Comparison of ENCODE assay signal across 7 cellular contexts in genomic region chr1:54273837-54274192, GRCh38.
DNase-seq lines count a peak whose midpoint lies in the region; ATAC-seq and TF ChIP-seq lines count a peak whose summit lies in the region.

No MANE protein-coding gene starts in this region.

- peaks cover 8% of the 10 kb centered on the region for H3K36me3 Mint-ChIP-seq in brain
- H3K36me3 Mint-ChIP-seq in activated CD8-positive, alpha-beta T cell treated with anti-CD3 and anti-CD28 coated beads for 36 hours (ENCODE audit: low read depth), result peaks cover 4% of the 10 kb centered on the region
- peaks cover 10% of the 10 kb centered on the region for H3K36me3 Mint-ChIP-seq in CD4-positive, alpha-beta T cell (ENCODE audit: low read depth)

- H3K27ac Mint-ChIP-seq in brain, result peak overlapping the region; percentile 81 to 97 (median 93)
- H3K27ac Mint-ChIP-seq in activated CD8-positive, alpha-beta T cell treated with anti-CD3 and anti-CD28 coated beads for 36 hours, result no peak overlapping the region
- H3K27ac Mint-ChIP-seq in CD4-positive, alpha-beta T cell, result no peak overlapping the region

- H3K36me3 ChIP-seq in left lung (no peaks in the 10 kb centered on the region), testis (ENCODE audit: low read depth, missing control alignments) (no peaks in the 10 kb centered on the region)

- peaks cover 24 to 43% of the 10 kb centered on the region in 2 donors for H3K4me1 ChIP-seq in left lung
- peaks cover 77% of the 10 kb centered on the region for H3K4me1 ChIP-seq in testis

- H3K9me3 Mint-ChIP-seq in brain, result no peaks in the 10 kb centered on the region
- H3K9me3 Mint-ChIP-seq in activated CD8-positive, alpha-beta T cell treated with anti-CD3 and anti-CD28 coated beads for 36 hours, result no peaks in the 10 kb centered on the region
- H3K9me3 Mint-ChIP-seq in CD4-positive, alpha-beta T cell, result no peaks in the 10 kb centered on the region

- WGBS in testis, 2 donors, result 61% methylated on average over 4 of the region's 4 CpGs; no CpG with 5 or more reads in 1 of the 2 donors

- H3K9me3 ChIP-seq in left lung (no peaks in the 10 kb centered on the region), testis (no peaks in the 10 kb centered on the region)
- H3K9me3 ChIP-seq in CD4-positive, alpha-beta T cell (ENCODE audit: control insufficient read depth, low read length), result no peaks in the 10 kb centered on the region

- no peak for TF ChIP-seq POLR2A in testis (IDR thresholded peaks at IDR 0.05)

- CTCF ChIA-PET in activated CD8-positive, alpha-beta T cell treated with anti-CD3 and anti-CD28 coated beads for 36 hours (lab: Charles Lee), result interaction anchor here (1.0 kb wide), 1 partner anchor 216 kb away, joined by 3 read pairs; no protein-coding TSS in a partner anchor
- CTCF ChIA-PET in CD4-positive, alpha-beta T cell (lab: Charles Lee), result no interaction called here

- POLR2A ChIA-PET in activated CD8-positive, alpha-beta T cell treated with anti-CD3 and anti-CD28 coated beads for 36 hours (lab: Charles Lee), result interaction anchor here (1.3 kb wide), 1 partner anchor 213 kb away, joined by 4 read pairs; no protein-coding TSS in a partner anchor
- POLR2A ChIA-PET in CD4-positive, alpha-beta T cell (lab: Charles Lee), result no interaction called here

- peak overlapping the region; percentile 66 to 78 (median 73) for H3K4me3 Mint-ChIP-seq in brain
- H3K4me3 Mint-ChIP-seq in activated CD8-positive, alpha-beta T cell treated with anti-CD3 and anti-CD28 coated beads for 36 hours, result no peak overlapping the region
- no peak overlapping the region for H3K4me3 Mint-ChIP-seq in CD4-positive, alpha-beta T cell

- ATAC-seq in left lung, result peak; percentile 14
- no peak for ATAC-seq in activated CD8-positive, alpha-beta T cell treated with anti-CD3 and anti-CD28 coated beads for 36 hours
- ATAC-seq in CD4-positive, alpha-beta T cell (ENCODE audit: poor library complexity), result no peak

- no peak overlapping the region for H3K4me3 ChIP-seq in left lung
- no peak overlapping the region for H3K4me3 ChIP-seq in testis

- TF ChIP-seq CTCF in brain (conservative IDR thresholded peaks at IDR 0.05), result no peak
- TF ChIP-seq CTCF in left lung (IDR thresholded peaks at IDR 0.05), result no peak
- peak in 1 of 3 experiments; percentile 4 for TF ChIP-seq CTCF in testis (IDR thresholded peaks at IDR 0.05)
- no peak for TF ChIP-seq CTCF in activated CD8-positive, alpha-beta T cell treated with anti-CD3 and anti-CD28 coated beads for 36 hours (IDR thresholded peaks at IDR 0.05)
- no peak for TF ChIP-seq CTCF in CD4-positive, alpha-beta T cell (IDR thresholded peaks at IDR 0.05)

- peak; percentile 75 for DNase-seq in LHCN-M2 (ENCODE audit: low read depth)
- DNase-seq in left lung, result peak in 1 of 2 donors; percentile 60
- peak; percentile 73 for DNase-seq in testis
- no peak for DNase-seq in globus pallidus (ENCODE audit: low spot score)
- DNase-seq in activated CD8-positive, alpha-beta T cell treated with anti-CD3 and anti-CD28 coated beads for 36 hours, result no peak
- no peak for DNase-seq in CD4-positive, alpha-beta T cell

- H3K27me3 Mint-ChIP-seq in brain, result no peaks in the 10 kb centered on the region
- H3K27me3 Mint-ChIP-seq in activated CD8-positive, alpha-beta T cell treated with anti-CD3 and anti-CD28 coated beads for 36 hours, result no peaks in the 10 kb centered on the region
- no peaks in the 10 kb centered on the region for H3K27me3 Mint-ChIP-seq in CD4-positive, alpha-beta T cell

- peaks cover 83% of the 10 kb centered on the region for H3K4me1 Mint-ChIP-seq in brain
- peaks cover 44% of the 10 kb centered on the region for H3K4me1 Mint-ChIP-seq in activated CD8-positive, alpha-beta T cell treated with anti-CD3 and anti-CD28 coated beads for 36 hours (ENCODE audit: low read depth)
- peaks cover 58% of the 10 kb centered on the region for H3K4me1 Mint-ChIP-seq in CD4-positive, alpha-beta T cell (ENCODE audit: low read depth)

- H3K27me3 ChIP-seq in left lung (no peaks in the 10 kb centered on the region), testis (no peaks in the 10 kb centered on the region)
- H3K27me3 ChIP-seq in CD4-positive, alpha-beta T cell (ENCODE audit: control insufficient read depth, insufficient read depth, low read length), result no peaks in the 10 kb centered on the region

- intact Hi-C loops in left lung (cut with DNase I) (no loop called here), testis (cut with DNase I; ENCODE audit: low total_unique reads) (loop anchor here (5.0 kb wide), 1 partner anchor 133 kb away; the partner anchor contains the start of gene SSBP3)
- intact Hi-C loops in activated CD8-positive, alpha-beta T cell treated with anti-CD3 and anti-CD28 coated beads for 36 hours (cut with micrococcal nuclease), result no loop called here
- intact Hi-C loops in CD4-positive, alpha-beta T cell (cut with DNase I, micrococcal nuclease), result no loop called here

- H3K27ac ChIP-seq in left lung (peak overlapping the region; percentile 75 to 81), testis (peak overlapping the region; percentile 84 to 93)
- no peak overlapping the region for H3K27ac ChIP-seq in CD4-positive, alpha-beta T cell (ENCODE audit: low read depth, low read length)

Comparison
In these comparisons a context has a peak if more than half of its experiments do, and no peak if none do; other contexts are left out.
1. DNase-seq: peak in LHCN-M2 (single experiment) and testis (single experiment); none in globus pallidus (single experiment), activated CD8-positive, alpha-beta T cell treated with anti-CD3 and anti-CD28 coated beads for 36 hours (single experiment) and CD4-positive, alpha-beta T cell (0 of 10).
2. H3K27ac Mint-ChIP-seq: peak in brain (5 of 5); none in activated CD8-positive, alpha-beta T cell treated with anti-CD3 and anti-CD28 coated beads for 36 hours (single experiment) and CD4-positive, alpha-beta T cell (single experiment).
3. H3K4me3 Mint-ChIP-seq: peak in brain (5 of 5); none in activated CD8-positive, alpha-beta T cell treated with anti-CD3 and anti-CD28 coated beads for 36 hours (single experiment) and CD4-positive, alpha-beta T cell (single experiment).